In the genomic region with DNA sequence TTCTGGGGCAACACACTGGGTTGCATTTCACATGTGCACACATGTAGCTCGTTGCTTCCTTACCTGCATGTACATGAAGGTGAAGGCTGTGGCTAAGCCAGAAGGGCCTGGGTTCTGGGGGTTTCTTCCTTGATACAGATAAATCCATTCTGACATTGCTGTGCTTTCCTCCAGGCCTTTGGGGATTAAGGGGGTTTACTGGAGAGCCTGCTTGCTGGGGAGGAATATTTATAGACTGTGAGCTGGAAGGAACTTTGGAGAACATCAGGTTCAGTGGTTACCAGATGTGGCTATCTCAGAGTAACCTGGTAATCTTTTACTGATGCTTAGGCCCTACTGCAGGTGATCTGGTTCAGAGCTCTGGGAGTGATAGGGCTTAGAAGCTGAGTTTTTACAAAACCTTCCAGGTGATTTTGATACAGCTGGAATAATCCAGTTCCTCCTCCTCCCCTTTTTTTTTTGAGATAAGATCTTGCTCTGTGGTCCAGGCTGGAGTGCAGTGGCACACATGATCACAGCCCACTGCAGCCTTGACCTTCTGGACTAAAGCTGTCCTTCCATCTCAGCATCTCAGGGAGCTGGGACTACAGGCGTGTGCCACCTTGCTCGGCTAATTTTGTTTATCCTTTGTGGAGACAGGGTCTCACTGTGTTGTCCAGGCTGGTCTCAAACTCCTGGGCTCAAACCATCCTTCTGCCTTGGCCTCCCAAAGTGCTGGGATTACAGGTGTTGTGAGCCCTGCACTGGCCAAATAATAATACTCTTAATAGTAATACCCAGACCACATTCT, we compare ENCODE assay signal across 15 cellular contexts. TPM values are rescaled to one million over a fixed set of nuclear protein-coding genes. Genes with fewer than 3 reads are reported as not detected.
DNase-seq lines count a peak whose midpoint lies in the region; ATAC-seq and TF ChIP-seq lines count a peak whose summit lies in the region.
"Had no signal": no experiment of that assay in that cellular context is flagged by ENCODE, and none has a peak within 500 bp of the region (broad histone marks: within the 10 kb centered on the region; RNA-seq: fewer than 3 reads in every experiment).

No MANE protein-coding gene starts in this region.

- H3K4me1 Mint-ChIP-seq in H9 (peaks cover 53 to 64% of the 10 kb centered on the region in 2 experiments), T-helper 17 cell (peaks cover 32% of the 10 kb centered on the region)
- H3K4me1 Mint-ChIP-seq in stimulated activated effector memory CD8-positive, alpha-beta T cell treated with anti-CD3 and anti-CD28 coated beads, Interleukin-12 subunit alpha, Interleukin-12 subunit beta, amount 100 ng/mL, for 72 hours, result peaks cover 45% of the 10 kb centered on the region

- H3K9ac ChIP-seq in H9 (ENCODE audit: extremely low read depth, insufficient read length, low read length), result no peak overlapping the region

- H2AFZ ChIP-seq in H9 (ENCODE audit: low read length) (no peak overlapping the region), osteoblast (ENCODE audit: low read length) (no peak overlapping the region)

- H3K27ac Mint-ChIP-seq in H9 (peak overlapping the region in 1 of 3 experiments; percentile 80; a peak in 3 of 7 replicates), T-helper 17 cell (peak overlapping the region; percentile 62)
- H3K27ac Mint-ChIP-seq in stimulated activated effector memory CD8-positive, alpha-beta T cell treated with anti-CD3 and anti-CD28 coated beads, Interleukin-12 subunit alpha, Interleukin-12 subunit beta, amount 100 ng/mL, for 72 hours, result peak overlapping the region; percentile 37
- H3K27ac Mint-ChIP-seq: activated CD4-positive, alpha-beta T cell treated with anti-CD3 and anti-CD28 coated beads, Interleukin-2, amount 10 ng/mL, durations not matched to agents 7 days and 5 days had no signal

- H3K27ac ChIP-seq in H9 (ENCODE audit: insufficient read length, low read depth, low read length) (peak overlapping the region; percentile 36), esophagus squamous epithelium (peak overlapping the region in 3 of 4 donors; percentile 57 to 79 (median 78)), osteoblast (ENCODE audit: low read depth, low read length) (no peak overlapping the region)
- H3K27ac ChIP-seq: upper lobe of left lung had no signal

- H3K36me3 Mint-ChIP-seq in H9 (ENCODE audit: insufficient read depth in 1 of 3, low read depth in 3 of 3) (no peaks in the 10 kb centered on the region; a peak in 2 of 7 replicates), T-helper 17 cell (ENCODE audit: low read depth) (peaks cover 2% of the 10 kb centered on the region)
- H3K36me3 Mint-ChIP-seq in stimulated activated effector memory CD8-positive, alpha-beta T cell treated with anti-CD3 and anti-CD28 coated beads, Interleukin-12 subunit alpha, Interleukin-12 subunit beta, amount 100 ng/mL, for 72 hours, result peaks cover 4% of the 10 kb centered on the region

- no peak overlapping the region for H3T11ph ChIP-seq in H9 (ENCODE audit: low read length)

- peaks cover 16% of the 10 kb centered on the region for H3K4me1 ChIP-seq in H9 (ENCODE audit: insufficient read depth, low read length)
- peaks cover 6 to 85% (median 44%) of the 10 kb centered on the region in 3 donors for H3K4me1 ChIP-seq in esophagus squamous epithelium
- peaks cover 6% of the 10 kb centered on the region for H3K4me1 ChIP-seq in osteoblast (ENCODE audit: insufficient read depth, low read length)

- no peaks in the 10 kb centered on the region for H3K9me3 Mint-ChIP-seq in H9
- H3K9me3 Mint-ChIP-seq in stimulated activated effector memory CD8-positive, alpha-beta T cell treated with anti-CD3 and anti-CD28 coated beads, Interleukin-12 subunit alpha, Interleukin-12 subunit beta, amount 100 ng/mL, for 72 hours, result no peaks in the 10 kb centered on the region
- H3K9me3 Mint-ChIP-seq: activated CD4-positive, alpha-beta T cell treated with anti-CD3 and anti-CD28 coated beads, Interleukin-2, amount 10 ng/mL, durations not matched to agents 7 days and 5 days; nephron had no signal

- ATAC-seq in T-helper 17 cell (no peak), HG03432 (IDR thresholded peaks at IDR 0.05; ENCODE audit: unreplicated experiment) (no peak), HG03108 (IDR thresholded peaks at IDR 0.05; ENCODE audit: unreplicated experiment) (no peak)
- ATAC-seq in stimulated activated effector memory CD8-positive, alpha-beta T cell treated with anti-CD3 and anti-CD28 coated beads, Interleukin-12 subunit alpha, Interleukin-12 subunit beta, amount 100 ng/mL, for 72 hours, result no peak

- no peak overlapping the region for H3K4ac ChIP-seq in H9 (ENCODE audit: low read depth, low read length)

- H3K27me3 Mint-ChIP-seq in H9 (ENCODE audit: low read depth), result peaks cover 2% of the 10 kb centered on the region; the same call in 1 of the 2 replicates
- no peaks in the 10 kb centered on the region for H3K27me3 Mint-ChIP-seq in T-helper 17 cell
- H3K27me3 Mint-ChIP-seq: activated CD4-positive, alpha-beta T cell treated with anti-CD3 and anti-CD28 coated beads, Interleukin-2, amount 10 ng/mL, durations not matched to agents 7 days and 5 days had no signal

- H3K79me2 ChIP-seq in H9 (ENCODE audit: insufficient read depth, low read length), result peaks cover 8% of the 10 kb centered on the region; the same call in 1 of the 2 replicates
- peaks cover 93% of the 10 kb centered on the region for H3K79me2 ChIP-seq in osteoblast (ENCODE audit: insufficient read depth, low read length)

- peaks cover 16% of the 10 kb centered on the region for H3K79me1 ChIP-seq in H9 (ENCODE audit: insufficient read depth, low read depth, low read length, poor library complexity, severe bottlenecking)

- no peak overlapping the region for H3K56ac ChIP-seq in H9 (ENCODE audit: insufficient read length, low read depth, low read length)

- no peak overlapping the region for H2BK15ac ChIP-seq in H9 (ENCODE audit: low read depth, low read length)

- H3K4me3 ChIP-seq in esophagus squamous epithelium (no peak overlapping the region), osteoblast (ENCODE audit: insufficient read depth, low read length) (no peak overlapping the region)
- H3K4me3 ChIP-seq: upper lobe of left lung had no signal

- H4K20me1 ChIP-seq in H9 (ENCODE audit: control insufficient read depth, insufficient read depth, insufficient read length) (no peaks in the 10 kb centered on the region), osteoblast (ENCODE audit: insufficient read depth, low read length) (peaks cover 58% of the 10 kb centered on the region)

- H3K14ac ChIP-seq in H9 (ENCODE audit: insufficient read depth, low read length), result no peak overlapping the region; the same call in 1 of the 2 replicates

- no peak for TF ChIP-seq POLR2A in esophagus squamous epithelium (IDR thresholded peaks at IDR 0.05)

- peaks cover 0 to 4% (median 0%) of the 10 kb centered on the region in 3 donors for H3K36me3 ChIP-seq in esophagus squamous epithelium
- H3K36me3 ChIP-seq in osteoblast (ENCODE audit: insufficient read depth, low read length), result peaks cover 5% of the 10 kb centered on the region
- H3K36me3 ChIP-seq: upper lobe of left lung had no signal

- no peak overlapping the region for H4K8ac ChIP-seq in H9 (replicated peaks; ENCODE audit: insufficient read length, low read depth, low read length)

- H3K4me3 Mint-ChIP-seq in H9, result no peak overlapping the region
- no peak overlapping the region for H3K4me3 Mint-ChIP-seq in T-helper 17 cell
- H3K4me3 Mint-ChIP-seq in stimulated activated effector memory CD8-positive, alpha-beta T cell treated with anti-CD3 and anti-CD28 coated beads, Interleukin-12 subunit alpha, Interleukin-12 subunit beta, amount 100 ng/mL, for 72 hours, result no peak overlapping the region
- H3K4me3 Mint-ChIP-seq: activated CD4-positive, alpha-beta T cell treated with anti-CD3 and anti-CD28 coated beads, Interleukin-2, amount 10 ng/mL, durations not matched to agents 7 days and 5 days; nephron had no signal

- no peak overlapping the region for H2AK5ac ChIP-seq in H9 (ENCODE audit: insufficient read length, low read length)

- TF ChIP-seq CTCF in H9 (conservative IDR thresholded peaks at IDR 0.05) (no peak), esophagus squamous epithelium (IDR thresholded peaks at IDR 0.05) (no peak), osteoblast (IDR thresholded peaks at IDR 0.05; ENCODE audit: extremely low read depth, low read depth, low read length) (no peak)

- H3K27me3 ChIP-seq in H9 (ENCODE audit: insufficient read depth, low read length), result no peaks in the 10 kb centered on the region
- H3K27me3 ChIP-seq in esophagus squamous epithelium, result no peaks in the 10 kb centered on the region
- H3K27me3 ChIP-seq in osteoblast (ENCODE audit: insufficient read depth, low read length), result no peaks in the 10 kb centered on the region
- H3K27me3 ChIP-seq: upper lobe of left lung had no signal

- no peak overlapping the region for H2BK12ac ChIP-seq in H9 (ENCODE audit: insufficient read length, low read depth, low read length)

- H3K9me3 ChIP-seq in H9 (ENCODE audit: control insufficient read depth, low read depth, low read length) (no peaks in the 10 kb centered on the region), T-helper 17 cell (ENCODE audit: control insufficient read depth, low read length, poor library complexity, severe bottlenecking) (no peaks in the 10 kb centered on the region), esophagus squamous epithelium (no peaks in the 10 kb centered on the region), osteoblast (ENCODE audit: low read depth, low read length) (no peaks in the 10 kb centered on the region)
- H3K9me3 ChIP-seq: upper lobe of left lung had no signal

- peak overlapping the region; percentile 21 for H3K18ac ChIP-seq in H9 (ENCODE audit: insufficient read length, low read depth, low read length)

- no peaks in the 10 kb centered on the region for H3K23me2 ChIP-seq in H9 (ENCODE audit: insufficient read length, low read depth, low read length, poor library complexity, severe bottlenecking)

- H2BK120ac ChIP-seq in H9 (ENCODE audit: low read depth, low read length, poor library complexity, severe bottlenecking), result no peak overlapping the region

- peak overlapping the region; percentile 17 for H3K4me2 ChIP-seq in H9 (ENCODE audit: insufficient read depth, insufficient read length, low read length)
- H3K4me2 ChIP-seq in osteoblast (ENCODE audit: insufficient read depth, low read length), result no peak overlapping the region

- H2BK5ac ChIP-seq in H9 (ENCODE audit: insufficient read length, low read length), result no peak overlapping the region

- no peak overlapping the region for H4K5ac ChIP-seq in H9 (ENCODE audit: insufficient read length, low read depth, low read length)

- H2BK20ac ChIP-seq in H9 (ENCODE audit: low read depth, low read length, poor library complexity, severe bottlenecking), result no peak overlapping the region

- no peak overlapping the region for H4K91ac ChIP-seq in H9 (ENCODE audit: insufficient read length, low read depth, low read length)

- H3K23ac ChIP-seq in H9 (ENCODE audit: insufficient read length, low read depth, low read length), result no peak overlapping the region

- no CpG with 5 or more reads among the region's 3 CpGs for WGBS in H9 (ENCODE audit: extremely low coverage, insufficient read length, low lambda C conversion rate)
- WGBS in esophagus squamous epithelium, 2 donors, result 44 to 61% methylated on average over 3 of the region's 3 CpGs

- no peak for DNase-seq in H9
- no peak for DNase-seq in T-helper 17 cell
- no peak for DNase-seq in esophagus squamous epithelium (lab: John Stamatoyannopoulos, UW)
- no peak for DNase-seq in stimulated activated effector memory CD8-positive, alpha-beta T cell treated with anti-CD3 and anti-CD28 coated beads, Interleukin-12 subunit alpha, Interleukin-12 subunit beta, amount 100 ng/mL, for 72 hours (ENCODE audit: low spot score in 2 of 2)
- DNase-seq in osteoblast (ENCODE audit: insufficient read length, low spot score, missing footprints), result no peak
- DNase-seq: activated CD4-positive, alpha-beta T cell treated with anti-CD3 and anti-CD28 coated beads, Interleukin-2, amount 10 ng/mL, durations not matched to agents 7 days and 5 days; activated naive CD4-positive, alpha-beta T cell treated with Interleukin-2 at 50 U/mL for 16 hours; hypothalamus; NCI-H1092 treated with DMSO at 0.1 percent for 48 hours; NCI-H510A treated with DMSO at 0.1 percent for 48 hours; RPMI8226; upper lobe of left lung had no signal

- intact Hi-C loops in esophagus squamous epithelium (cut with DNase I), result no loop called here

RNA-seq across cellular contexts. Expression of a gene that starts 19.9 kb away (rescaled TPM):
- total RNA-seq in H9 (2021) (64.9 and 66.6 TPM in 2 replicates), T-helper 17 cell (10 to 100 TPM; 77.2 to 81.9 TPM), esophagus squamous epithelium (10 to 100 TPM; 83.7 to 90.4 (median 87.0) TPM), osteoblast (57.9 and 60.4 TPM in 2 replicates)

RNA-seq across cellular contexts. Expression of a gene that starts 20.3 kb away (rescaled TPM):
- total RNA-seq in H9 (2021) (114 and 128 TPM in 2 replicates), T-helper 17 cell (10 to 100 TPM; 31.7 to 39.6 TPM), esophagus squamous epithelium (10 to 100 TPM; 21.5 to 47.3 (median 41.5) TPM), osteoblast (27.7 and 38.4 TPM in 2 replicates)

RNA-seq across cellular contexts. Expression of a gene that starts 42.2 kb away (rescaled TPM):
- total RNA-seq in H9 (2021) (75.8 and 78.0 TPM in 2 replicates), T-helper 17 cell (10 to 100 TPM; 30.8 to 44.0 TPM), esophagus squamous epithelium (10 to 100 TPM; 15.7 to 30.5 (median 21.0) TPM), osteoblast (28.0 and 29.0 TPM in 2 replicates)

RNA-seq across cellular contexts. Expression of a gene that starts 55.5 kb away (rescaled TPM):
- total RNA-seq in H9 (2021) (63.6 and 68.2 TPM in 2 replicates), T-helper 17 cell (10 to 100 TPM; 11.2 to 19.5 TPM), esophagus squamous epithelium (10 to 100 TPM; 13.7 to 23.3 (median 16.1) TPM), osteoblast (26.2 and 27.9 TPM in 2 replicates)
